In the genomic region with DNA sequence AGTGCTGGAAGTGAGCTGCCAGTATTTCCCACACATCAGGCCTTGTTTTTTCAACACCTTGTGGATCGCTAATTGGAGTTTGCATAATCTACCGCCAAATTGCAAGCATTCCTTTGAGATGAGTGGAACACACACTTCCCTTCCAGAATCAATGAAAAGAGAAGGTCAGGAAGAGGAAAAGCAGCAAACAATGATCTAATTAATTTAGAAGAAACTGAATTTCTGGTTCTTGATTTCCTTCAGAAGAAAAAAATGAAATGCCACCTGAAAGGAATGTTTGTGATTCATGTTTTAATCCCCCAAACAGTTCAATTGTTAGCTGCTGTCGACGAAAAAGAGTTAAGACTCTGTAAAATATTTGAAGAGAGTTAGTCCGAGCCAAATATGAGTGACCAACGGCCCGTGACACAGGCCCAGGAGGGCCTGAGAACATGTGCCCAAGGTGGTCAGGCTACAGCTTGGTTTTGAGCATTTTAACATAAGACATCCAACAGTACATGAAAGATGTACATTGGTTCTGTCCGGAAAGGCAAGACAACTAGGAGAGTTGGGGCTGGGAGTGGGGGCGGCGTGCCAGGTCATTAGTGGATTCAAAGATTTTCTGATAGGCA, we compare ENCODE assay signal across 12 cellular contexts.
DNase-seq lines count a peak whose midpoint lies in the region; ATAC-seq and TF ChIP-seq lines count a peak whose summit lies in the region.
"Had no signal": no experiment of that assay in that cellular context is flagged by ENCODE, and none has a peak within 500 bp of the region (broad histone marks: within the 10 kb centered on the region; RNA-seq: fewer than 3 reads in every experiment).

No MANE protein-coding gene starts in this region.

- peaks cover 14% of the 10 kb centered on the region for H3K4me1 Mint-ChIP-seq in Caco-2 (ENCODE audit: low read depth, unreplicated experiment)
- no peaks in the 10 kb centered on the region for H3K4me1 Mint-ChIP-seq in stimulated activated naive B cell treated with anti-CD40 and anti-IgM and Interleukin-4, amounts not matched to agents 10 μg/mL and 1 μg/mL and 100 μg/mL, for 72 hours
- H3K4me1 Mint-ChIP-seq: stimulated activated memory B cell treated with anti-CD40 and anti-IgM and Interleukin-4, amounts not matched to agents 10 μg/mL and 1 μg/mL and 100 μg/mL, for 72 hours had no signal

- H3K4me3 ChIP-seq in Caco-2 (ENCODE audit: low read depth, low read length) (no peak overlapping the region), mesodermal cell (ENCODE audit: extremely low read depth, insufficient read depth, low read length, poor library complexity, severe bottlenecking) (no peak overlapping the region)

- TF ChIP-seq CTCF in Caco-2 (IDR thresholded peaks at IDR 0.05; ENCODE audit: insufficient read depth in 1 of 2, low read depth in 1 of 2, low read length in 1 of 2, severe bottlenecking in 1 of 2, unreplicated experiment in 1 of 2), result no peak

- no peak overlapping the region for H3K4me3 Mint-ChIP-seq in Caco-2 (ENCODE audit: unreplicated experiment)
- no peak overlapping the region for H3K4me3 Mint-ChIP-seq in stimulated activated naive B cell treated with anti-CD40 and anti-IgM and Interleukin-4, amounts not matched to agents 10 μg/mL and 1 μg/mL and 100 μg/mL, for 72 hours
- H3K4me3 Mint-ChIP-seq: stimulated activated memory B cell treated with anti-CD40 and anti-IgM and Interleukin-4, amounts not matched to agents 10 μg/mL and 1 μg/mL and 100 μg/mL, for 72 hours had no signal

- intact Hi-C loops in Caco-2 (cut with micrococcal nuclease; ENCODE audit: unreplicated experiment), result no loop called here

- CTCF ChIA-PET in Caco-2 (lab: Charles Lee), result no interaction called here

- H3K27ac ChIP-seq in mesodermal cell (ENCODE audit: low read depth, low read length, severe bottlenecking), result peak overlapping the region; percentile 92

- POLR2A ChIA-PET in Caco-2 (lab: Charles Lee), result no interaction called here

- peak overlapping the region; percentile 11 for H3K27ac Mint-ChIP-seq in Caco-2 (ENCODE audit: unreplicated experiment)
- no peak overlapping the region for H3K27ac Mint-ChIP-seq in stimulated activated naive B cell treated with anti-CD40 and anti-IgM and Interleukin-4, amounts not matched to agents 10 μg/mL and 1 μg/mL and 100 μg/mL, for 72 hours
- H3K27ac Mint-ChIP-seq: stimulated activated memory B cell treated with anti-CD40 and anti-IgM and Interleukin-4, amounts not matched to agents 10 μg/mL and 1 μg/mL and 100 μg/mL, for 72 hours had no signal

- H3K36me3 Mint-ChIP-seq in Caco-2 (ENCODE audit: insufficient read depth, unreplicated experiment), result no peaks in the 10 kb centered on the region
- peaks cover 4 to 10% of the 10 kb centered on the region in 2 donors for H3K36me3 Mint-ChIP-seq in stimulated activated naive B cell treated with anti-CD40 and anti-IgM and Interleukin-4, amounts not matched to agents 10 μg/mL and 1 μg/mL and 100 μg/mL, for 72 hours

- no peaks in the 10 kb centered on the region for H3K27me3 Mint-ChIP-seq in Caco-2 (ENCODE audit: insufficient read depth, unreplicated experiment)
- H3K27me3 Mint-ChIP-seq in stimulated activated naive B cell treated with anti-CD40 and anti-IgM and Interleukin-4, amounts not matched to agents 10 μg/mL and 1 μg/mL and 100 μg/mL, for 72 hours, result no peaks in the 10 kb centered on the region
- H3K27me3 Mint-ChIP-seq: stimulated activated memory B cell treated with anti-CD40 and anti-IgM and Interleukin-4, amounts not matched to agents 10 μg/mL and 1 μg/mL and 100 μg/mL, for 72 hours had no signal

- H3K4me1 ChIP-seq in Caco-2 (no peaks in the 10 kb centered on the region), mesodermal cell (ENCODE audit: control insufficient read depth, insufficient read depth, low read length, poor library complexity, severe bottlenecking) (peaks cover 10% of the 10 kb centered on the region)

- no peaks in the 10 kb centered on the region for H3K36me3 ChIP-seq in Caco-2 (ENCODE audit: control insufficient read depth, insufficient read depth, low read length)
- no peaks in the 10 kb centered on the region for H3K36me3 ChIP-seq in mesodermal cell (ENCODE audit: control insufficient read depth, insufficient read depth, low read length)

- H3K9me3 Mint-ChIP-seq in Caco-2 (ENCODE audit: unreplicated experiment), result no peaks in the 10 kb centered on the region
- peaks cover 0 to 2% of the 10 kb centered on the region in 2 donors for H3K9me3 Mint-ChIP-seq in stimulated activated naive B cell treated with anti-CD40 and anti-IgM and Interleukin-4, amounts not matched to agents 10 μg/mL and 1 μg/mL and 100 μg/mL, for 72 hours
- H3K9me3 Mint-ChIP-seq: stimulated activated memory B cell treated with anti-CD40 and anti-IgM and Interleukin-4, amounts not matched to agents 10 μg/mL and 1 μg/mL and 100 μg/mL, for 72 hours had no signal

- no peak for ATAC-seq in stimulated activated naive B cell treated with anti-CD40 and anti-IgM and Interleukin-4, amounts not matched to agents 10 μg/mL and 1 μg/mL and 100 μg/mL, for 72 hours (replicated peaks)
- ATAC-seq: SK-N-SH treated with all-trans-retinoic acid at 6 μM for 48 hours; stimulated activated memory B cell treated with anti-CD40 and anti-IgM and Interleukin-4, amounts not matched to agents 10 μg/mL and 1 μg/mL and 100 μg/mL, for 72 hours had no signal

- H3K9me3 ChIP-seq in Caco-2, result no peaks in the 10 kb centered on the region
- no peaks in the 10 kb centered on the region for H3K9me3 ChIP-seq in mesodermal cell (ENCODE audit: control insufficient read depth, low read length)

- no TSS peak for BruUV-seq in Caco-2 (replicated peaks; lab: Mats Ljungman, UMichigan)

- H3K27me3 ChIP-seq in Caco-2 (replicated peaks; ENCODE audit: control insufficient read depth, insufficient read depth, low read length), result no peaks in the 10 kb centered on the region

- WGBS in mesodermal cell (ENCODE audit: insufficient coverage in 2 of 2), 2 experiments, result 75 to 81% methylated on average over 5 to 8 of the region's 10 CpGs

- DNase-seq in Caco-2 (no peak), fibroblast of gingiva (ENCODE audit: low read depth) (peak; percentile 41), NCI-H146 treated with DMSO at 0.1 percent for 48 hours (lab: John Stamatoyannopoulos, UW; ENCODE audit: unreplicated experiment) (no peak), UCSD-AML1 (lab: John Stamatoyannopoulos, UW; ENCODE audit: unreplicated experiment) (no peak)
- no peak for DNase-seq in activated CD4-positive, CD25-positive, alpha-beta regulatory T cell treated with anti-CD3 and anti-CD28 coated beads, Interleukin-2, amount 50 U/mL, for 72 hours
- DNase-seq in stimulated activated naive B cell treated with anti-CD40 and anti-IgM and Interleukin-4, amounts not matched to agents 10 μg/mL and 1 μg/mL and 100 μg/mL, for 72 hours, result no peak
- DNase-seq: cerebellar nuclear complex, NCI-H1694 treated with DMSO at 0.1 percent for 48 hours had no signal

TF ChIP-seq in PFSK-1, 5 proteins besides CTCF, POLR2A, EP300 and RAD21:
- TF ChIP-seq, protein P1, sequence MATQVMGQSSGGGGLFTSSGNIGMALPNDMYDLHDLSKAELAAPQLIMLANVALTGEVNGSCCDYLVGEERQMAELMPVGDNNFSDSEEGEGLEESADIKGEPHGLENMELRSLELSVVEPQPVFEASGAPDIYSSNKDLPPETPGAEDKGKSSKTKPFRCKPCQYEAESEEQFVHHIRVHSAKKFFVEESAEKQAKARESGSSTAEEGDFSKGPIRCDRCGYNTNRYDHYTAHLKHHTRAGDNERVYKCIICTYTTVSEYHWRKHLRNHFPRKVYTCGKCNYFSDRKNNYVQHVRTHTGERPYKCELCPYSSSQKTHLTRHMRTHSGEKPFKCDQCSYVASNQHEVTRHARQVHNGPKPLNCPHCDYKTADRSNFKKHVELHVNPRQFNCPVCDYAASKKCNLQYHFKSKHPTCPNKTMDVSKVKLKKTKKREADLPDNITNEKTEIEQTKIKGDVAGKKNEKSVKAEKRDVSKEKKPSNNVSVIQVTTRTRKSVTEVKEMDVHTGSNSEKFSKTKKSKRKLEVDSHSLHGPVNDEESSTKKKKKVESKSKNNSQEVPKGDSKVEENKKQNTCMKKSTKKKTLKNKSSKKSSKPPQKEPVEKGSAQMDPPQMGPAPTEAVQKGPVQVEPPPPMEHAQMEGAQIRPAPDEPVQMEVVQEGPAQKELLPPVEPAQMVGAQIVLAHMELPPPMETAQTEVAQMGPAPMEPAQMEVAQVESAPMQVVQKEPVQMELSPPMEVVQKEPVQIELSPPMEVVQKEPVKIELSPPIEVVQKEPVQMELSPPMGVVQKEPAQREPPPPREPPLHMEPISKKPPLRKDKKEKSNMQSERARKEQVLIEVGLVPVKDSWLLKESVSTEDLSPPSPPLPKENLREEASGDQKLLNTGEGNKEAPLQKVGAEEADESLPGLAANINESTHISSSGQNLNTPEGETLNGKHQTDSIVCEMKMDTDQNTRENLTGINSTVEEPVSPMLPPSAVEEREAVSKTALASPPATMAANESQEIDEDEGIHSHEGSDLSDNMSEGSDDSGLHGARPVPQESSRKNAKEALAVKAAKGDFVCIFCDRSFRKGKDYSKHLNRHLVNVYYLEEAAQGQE (IDR thresholded peaks at IDR 0.05; ENCODE audit: insufficient read depth in 1 of 2, low read depth in 2 of 2, low read length in 2 of 2), result no peak
- peak; percentile 26; the same call in 1 of the 2 replicates for TF ChIP-seq TAF1 (IDR thresholded peaks at IDR 0.05; ENCODE audit: borderline replicate concordance, insufficient read depth, low read length)
